23 cellular contexts compared by ENCODE assay signal in the genomic region with DNA sequence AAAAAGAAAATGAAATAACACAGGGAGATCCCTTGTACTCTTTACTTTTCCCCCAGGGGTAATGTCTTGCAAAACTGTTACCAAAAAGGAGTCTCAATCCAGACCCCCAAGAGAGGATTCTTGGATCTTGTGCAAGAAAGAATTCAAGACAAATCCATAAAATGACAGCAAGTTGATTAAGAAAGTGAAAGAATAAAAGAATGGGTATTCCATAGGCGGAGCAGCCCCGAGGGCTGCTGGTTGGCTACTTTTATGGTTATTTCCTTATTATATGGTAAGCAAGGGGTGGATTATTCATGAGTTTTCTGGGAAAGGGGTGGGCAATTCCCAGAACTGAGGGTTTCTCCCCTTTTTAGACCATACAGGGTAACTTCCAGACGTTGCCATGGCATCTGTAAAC.
DNase-seq lines count a peak whose midpoint lies in the region; ATAC-seq and TF ChIP-seq lines count a peak whose summit lies in the region.
"Had no signal": no experiment of that assay in that cellular context is flagged by ENCODE, and none has a peak within 500 bp of the region (broad histone marks: within the 10 kb centered on the region; RNA-seq: fewer than 3 reads in every experiment).

No MANE protein-coding gene starts in this region.

- H3K9me3 Mint-ChIP-seq in neural progenitor cell, result no peaks in the 10 kb centered on the region
- H3K9me3 Mint-ChIP-seq: CD4-positive, alpha-beta memory T cell; CD4-positive, CD25-positive, alpha-beta regulatory T cell; CD8-positive, alpha-beta memory T cell had no signal

- H3K4me1 ChIP-seq in esophagus squamous epithelium, result no peaks in the 10 kb centered on the region
- H3K4me1 ChIP-seq in neural progenitor cell, result no peaks in the 10 kb centered on the region
- H3K4me1 ChIP-seq: A549, BE2C, BLaER1 had no signal

- peak; percentile 31 for ATAC-seq in Right ventricle myocardium inferior
- ATAC-seq: A549 had no signal

- no peak for TF ChIP-seq POLR2A in esophagus squamous epithelium (IDR thresholded peaks at IDR 0.05)

- no peak overlapping the region for H3K4me2 ChIP-seq in neural progenitor cell
- H3K4me2 ChIP-seq: A549, BLaER1 had no signal

- intact Hi-C loops in Right ventricle myocardium inferior (cut with DNase I), result no loop called here
- intact Hi-C loops in cardiac septum (cut with DNase I), result no loop called here
- intact Hi-C loops in esophagus squamous epithelium (cut with DNase I), result no loop called here

- H3K4me3 ChIP-seq in fibroblast of pulmonary artery (replicated peaks; ENCODE audit: low read depth, low read length) (no peak overlapping the region), esophagus squamous epithelium (no peak overlapping the region), neural progenitor cell (no peak overlapping the region)
- H3K4me3 ChIP-seq: A549, BLaER1 had no signal

- H2AFZ ChIP-seq in neural progenitor cell (replicated peaks), result no peak overlapping the region

- 75% methylated on average over 3 of the region's 3 CpGs; no CpG with 5 or more reads in 1 of the 2 donors for WGBS in esophagus squamous epithelium, 2 donors

- H3K27ac ChIP-seq in esophagus squamous epithelium (no peak overlapping the region), neural progenitor cell (no peak overlapping the region)
- H3K27ac ChIP-seq: 22Rv1, A549, BLaER1 had no signal

- DNase-seq in Right ventricle myocardium inferior (ENCODE audit: missing footprints) (no peak), cardiac septum (ENCODE audit: low spot score) (no peak), NCI-H226 (peak; percentile 39), fibroblast of pulmonary artery (ENCODE audit: low read depth) (peak; percentile 42), esophagus squamous epithelium (lab: John Stamatoyannopoulos, UW) (no peak), neural progenitor cell (ENCODE audit: low spot score) (no peak), NCI-H510A (lab: John Stamatoyannopoulos, UW) (no peak)
- DNase-seq: ACHN; BE2C; CD4-positive, alpha-beta memory T cell; CD4-positive, CD25-positive, alpha-beta regulatory T cell; CD8-positive, alpha-beta memory T cell; COR-L47; DMS 273 treated with DMSO at 0.1 percent for 48 hours; DMS153; DMS53; DMS79; DND-41; GF-D8 had no signal

- no peak for TF ChIP-seq CTCF in fibroblast of pulmonary artery (IDR thresholded peaks at IDR 0.05; ENCODE audit: low read length, missing control alignments)
- no peak for TF ChIP-seq CTCF in esophagus squamous epithelium (IDR thresholded peaks at IDR 0.05)
- TF ChIP-seq CTCF in neural progenitor cell (IDR thresholded peaks at IDR 0.05), result no peak

- H3K9me3 ChIP-seq in esophagus squamous epithelium, result peaks cover 0 to 7% (median 0%) of the 10 kb centered on the region in 3 donors
- H3K9me3 ChIP-seq in neural progenitor cell (ENCODE audit: low read depth), result no peaks in the 10 kb centered on the region
- H3K9me3 ChIP-seq: A549, BE2C, BLaER1 had no signal

- H3K36me3 ChIP-seq in esophagus squamous epithelium (no peaks in the 10 kb centered on the region), neural progenitor cell (no peaks in the 10 kb centered on the region)
- H3K36me3 ChIP-seq: BE2C, BLaER1 had no signal

- H3K79me2 ChIP-seq in neural progenitor cell (ENCODE audit: low read depth), result no peaks in the 10 kb centered on the region

- H3K36me3 Mint-ChIP-seq in neural progenitor cell, result no peaks in the 10 kb centered on the region
- H3K36me3 Mint-ChIP-seq: CD14-positive monocyte; CD4-positive, alpha-beta memory T cell; CD4-positive, CD25-positive, alpha-beta regulatory T cell; CD8-positive, alpha-beta memory T cell had no signal

- H3K4me3 Mint-ChIP-seq in neural progenitor cell, result no peak overlapping the region
- H3K4me3 Mint-ChIP-seq: CD14-positive monocyte; CD4-positive, alpha-beta memory T cell; CD4-positive, CD25-positive, alpha-beta regulatory T cell; CD8-positive, alpha-beta memory T cell had no signal

- H3K27ac Mint-ChIP-seq in neural progenitor cell, result no peak overlapping the region
- H3K27ac Mint-ChIP-seq: CD14-positive monocyte; CD4-positive, alpha-beta memory T cell; CD4-positive, CD25-positive, alpha-beta regulatory T cell; CD8-positive, alpha-beta memory T cell had no signal

- no peak overlapping the region for H3K9ac ChIP-seq in neural progenitor cell
- H3K9ac ChIP-seq: BLaER1 had no signal

- H3K27me3 Mint-ChIP-seq in neural progenitor cell (ENCODE audit: insufficient read depth, low read depth), result no peaks in the 10 kb centered on the region
- H3K27me3 Mint-ChIP-seq: CD4-positive, alpha-beta memory T cell; CD4-positive, CD25-positive, alpha-beta regulatory T cell had no signal

- no peaks in the 10 kb centered on the region for H3F3A ChIP-seq in neural progenitor cell (ENCODE audit: low read depth)

- no peaks in the 10 kb centered on the region for H3K4me1 Mint-ChIP-seq in neural progenitor cell
- H3K4me1 Mint-ChIP-seq: CD14-positive monocyte; CD4-positive, alpha-beta memory T cell; CD4-positive, CD25-positive, alpha-beta regulatory T cell; CD8-positive, alpha-beta memory T cell had no signal

- H4K20me1 ChIP-seq in neural progenitor cell (ENCODE audit: low read depth), result no peaks in the 10 kb centered on the region
- H4K20me1 ChIP-seq: BLaER1 had no signal

- H3K27me3 ChIP-seq in esophagus squamous epithelium (no peaks in the 10 kb centered on the region), neural progenitor cell (no peaks in the 10 kb centered on the region)
- H3K27me3 ChIP-seq: BE2C, BLaER1 had no signal

Comparison
In these comparisons a context has a peak if more than half of its experiments do, and no peak if none do; other contexts are left out.
1. DNase-seq: peak in NCI-H226 (single experiment) and fibroblast of pulmonary artery (single experiment); none in Right ventricle myocardium inferior (single experiment), cardiac septum (single experiment), esophagus squamous epithelium (single experiment), neural progenitor cell (single experiment) and NCI-H510A (single experiment).